ENCODE assay signal across 13 cellular contexts in genomic region chr16:85302018-85302847, GRCh38.
DNase-seq lines count a peak whose midpoint lies in the region; ATAC-seq and TF ChIP-seq lines count a peak whose summit lies in the region.
"Had no signal": no experiment of that assay in that cellular context is flagged by ENCODE, and none has a peak within 500 bp of the region (broad histone marks: within the 10 kb centered on the region; RNA-seq: fewer than 3 reads in every experiment).

No MANE protein-coding gene starts in this region.

- TF ChIP-seq CTCF in HEK293 (tag by site-specific recombination; IDR thresholded peaks at IDR 0.05), result no peak
- TF ChIP-seq CTCF in VCaP (conservative IDR thresholded peaks at IDR 0.05), result no peak
- TF ChIP-seq CTCF in kidney epithelial cell (IDR thresholded peaks at IDR 0.05; ENCODE audit: insufficient read depth, low read length, poor library complexity, severe bottlenecking), result no peak
- TF ChIP-seq CTCF in CD4-positive, alpha-beta T cell (IDR thresholded peaks at IDR 0.05), result no peak

- DNase-seq in A172 (ENCODE audit: low spot score) (peak; percentile 92), kidney epithelial cell (ENCODE audit: low read depth) (peak; percentile 34)
- DNase-seq in activated CD4-positive, alpha-beta T cell treated with anti-CD3 and anti-CD28 coated beads, Interleukin-2, amount 10 ng/mL, durations not matched to agents 7 days and 5 days, result no peak
- no peak for DNase-seq in CD4-positive, alpha-beta T cell
- DNase-seq in activated CD8-positive, alpha-beta memory T cell treated with anti-CD3 and anti-CD28 coated beads, Interleukin-2, amount 50 U/mL, for 4 hours, result no peak
- DNase-seq in stimulated activated naive CD4-positive, alpha-beta T cell (lab: John Stamatoyannopoulos, UW), result no peak
- DNase-seq: left cardiac atrium; stimulated activated CD4-positive, alpha-beta T cell treated with anti-CD3 and anti-CD28 coated beads, Interleukin-2, amount 100 ng/mL, for 48 hours had no signal

- no peaks in the 10 kb centered on the region for H3K9me3 Mint-ChIP-seq in activated CD4-positive, alpha-beta T cell treated with anti-CD3 and anti-CD28 coated beads, Interleukin-2, amount 10 ng/mL, durations not matched to agents 7 days and 5 days
- H3K9me3 Mint-ChIP-seq in CD4-positive, alpha-beta T cell, result no peaks in the 10 kb centered on the region
- H3K9me3 Mint-ChIP-seq: stimulated activated naive CD8-positive, alpha-beta T cell treated with anti-CD3 and anti-CD28 coated beads, Interleukin-15, Interleukin-2, amounts not matched to agents 100 ng/mL and 50 ng/mL, for 24 hours had no signal

- no peak overlapping the region for H3K27ac ChIP-seq in HEK293 (ENCODE audit: extremely low read depth, low read depth, low read length)
- H3K27ac ChIP-seq in VCaP, result peak overlapping the region; percentile 43
- no peak overlapping the region for H3K27ac ChIP-seq in CD4-positive, alpha-beta T cell (ENCODE audit: low read depth, low read length)
- H3K27ac ChIP-seq: KMS-11 had no signal

- ATAC-seq in CD4-positive, alpha-beta T cell (ENCODE audit: poor library complexity), result no peak
- ATAC-seq: Right ventricle myocardium inferior had no signal

- H3K4me1 ChIP-seq in HEK293 (ENCODE audit: control insufficient read depth, insufficient read depth, low read length), result no peaks in the 10 kb centered on the region

- no peak overlapping the region for H3K27ac Mint-ChIP-seq in activated CD4-positive, alpha-beta T cell treated with anti-CD3 and anti-CD28 coated beads, Interleukin-2, amount 10 ng/mL, durations not matched to agents 7 days and 5 days
- no peak overlapping the region for H3K27ac Mint-ChIP-seq in CD4-positive, alpha-beta T cell
- H3K27ac Mint-ChIP-seq: stimulated activated naive CD8-positive, alpha-beta T cell treated with anti-CD3 and anti-CD28 coated beads, Interleukin-15, Interleukin-2, amounts not matched to agents 100 ng/mL and 50 ng/mL, for 24 hours had no signal

- POLR2A ChIA-PET in HEK293 (lab: Yijun Ruan, JAX), result no interaction called here
- POLR2A ChIA-PET in activated CD4-positive, alpha-beta T cell treated with anti-CD3 and anti-CD28 coated beads, Interleukin-2, amount 10 ng/mL, durations not matched to agents 7 days and 5 days (lab: Charles Lee), result no interaction called here
- POLR2A ChIA-PET in CD4-positive, alpha-beta T cell (lab: Charles Lee), result no interaction called here

- H3K4me3 ChIP-seq in HEK293 (ENCODE audit: low read depth, low read length) (no peak overlapping the region), kidney epithelial cell (ENCODE audit: low read depth, low read length) (no peak overlapping the region)

- CTCF ChIA-PET in HEK293 (lab: Yijun Ruan, JAX), result interaction anchor here (0.8 to 1.5 kb wide), 8 partner anchors 11 to 314 kb away, joined by 3 to 6 read pairs (median 4); no protein-coding TSS in a partner anchor
- CTCF ChIA-PET in activated CD4-positive, alpha-beta T cell treated with anti-CD3 and anti-CD28 coated beads, Interleukin-2, amount 10 ng/mL, durations not matched to agents 7 days and 5 days (lab: Charles Lee), result interaction anchor here (1.1 to 2.5 kb wide), 3 partner anchors 12 to 309 kb away, joined by 3 to 9 read pairs (median 3); no protein-coding TSS in a partner anchor
- CTCF ChIA-PET in CD4-positive, alpha-beta T cell (lab: Charles Lee), result no interaction called here

- intact Hi-C loops in CD4-positive, alpha-beta T cell (cut with DNase I, micrococcal nuclease), result loop anchor here in 1 of 2 experiments (2.0 to 5.0 kb wide), 3 partner anchors 91 to 415 kb away; no protein-coding TSS in a partner anchor

- no peaks in the 10 kb centered on the region for H3K9me3 ChIP-seq in HEK293 (ENCODE audit: control insufficient read depth, insufficient read depth, low read depth, low read length)
- no peaks in the 10 kb centered on the region for H3K9me3 ChIP-seq in CD4-positive, alpha-beta T cell (ENCODE audit: control insufficient read depth, low read length)

- no peaks in the 10 kb centered on the region for H3K27me3 ChIP-seq in kidney epithelial cell (ENCODE audit: control insufficient read depth, insufficient read depth, low read length)
- H3K27me3 ChIP-seq in CD4-positive, alpha-beta T cell (ENCODE audit: control insufficient read depth, insufficient read depth, low read length), result no peaks in the 10 kb centered on the region

- peaks cover 33% of the 10 kb centered on the region for H3K4me1 Mint-ChIP-seq in activated CD4-positive, alpha-beta T cell treated with anti-CD3 and anti-CD28 coated beads, Interleukin-2, amount 10 ng/mL, durations not matched to agents 7 days and 5 days
- peaks cover 28% of the 10 kb centered on the region for H3K4me1 Mint-ChIP-seq in CD4-positive, alpha-beta T cell (ENCODE audit: low read depth)

- no peaks in the 10 kb centered on the region for H3K36me3 Mint-ChIP-seq in activated CD4-positive, alpha-beta T cell treated with anti-CD3 and anti-CD28 coated beads, Interleukin-2, amount 10 ng/mL, durations not matched to agents 7 days and 5 days (ENCODE audit: low read depth)
- no peaks in the 10 kb centered on the region for H3K36me3 Mint-ChIP-seq in CD4-positive, alpha-beta T cell (ENCODE audit: low read depth)

- no peaks in the 10 kb centered on the region for H3K27me3 Mint-ChIP-seq in activated CD4-positive, alpha-beta T cell treated with anti-CD3 and anti-CD28 coated beads, Interleukin-2, amount 10 ng/mL, durations not matched to agents 7 days and 5 days
- H3K27me3 Mint-ChIP-seq in CD4-positive, alpha-beta T cell, result no peaks in the 10 kb centered on the region
- H3K27me3 Mint-ChIP-seq: stimulated activated naive CD8-positive, alpha-beta T cell treated with anti-CD3 and anti-CD28 coated beads, Interleukin-15, Interleukin-2, amounts not matched to agents 100 ng/mL and 50 ng/mL, for 24 hours had no signal

- H3K4me3 Mint-ChIP-seq in activated CD4-positive, alpha-beta T cell treated with anti-CD3 and anti-CD28 coated beads, Interleukin-2, amount 10 ng/mL, durations not matched to agents 7 days and 5 days, result no peak overlapping the region
- no peak overlapping the region for H3K4me3 Mint-ChIP-seq in CD4-positive, alpha-beta T cell

- H3K36me3 ChIP-seq in HEK293 (ENCODE audit: control insufficient read depth in 2 of 2, insufficient read depth in 1 of 2, low read length in 2 of 2) (no peaks in the 10 kb centered on the region), kidney epithelial cell (ENCODE audit: control insufficient read depth, insufficient read depth, low read length) (no peaks in the 10 kb centered on the region)

TF ChIP-seq in HEK293, 187 proteins besides CTCF, POLR2A, EP300 and RAD21 (continues in another document):
- TF ChIP-seq ZNF133 (tag by site-specific recombination; IDR thresholded peaks at IDR 0.05) (no peak), ZNF10 (tag by site-specific recombination; IDR thresholded peaks at IDR 0.05) (peak; percentile 59; the same call in 1 of the 2 replicates), ZNF280C (tag by site-specific recombination; IDR thresholded peaks at IDR 0.05) (no peak), SP7 (tag by site-specific recombination; IDR thresholded peaks at IDR 0.05) (0 out of 2 replicates have a peak, but pooled peaks have one; percentile 14), ZNF692 (tag by site-specific recombination; IDR thresholded peaks at IDR 0.05) (no peak), ZFHX2 (tag by site-specific recombination; conservative IDR thresholded peaks at IDR 0.05) (peak; percentile 71), EGR2 (tag by site-specific recombination; IDR thresholded peaks at IDR 0.05; ENCODE audit: low read depth) (peak; percentile 72), ZNF548 (tag by site-specific recombination; IDR thresholded peaks at IDR 0.05) (no peak), SCRT2 (tag by site-specific recombination; IDR thresholded peaks at IDR 0.05) (no peak), ZNF398 (tag by site-specific recombination; IDR thresholded peaks at IDR 0.05) (0 out of 2 replicates have a peak, but pooled peaks have one; percentile 23)

Comparison
In these comparisons a context has a peak if more than half of its experiments do, and no peak if none do; other contexts are left out.
1. DNase-seq: peak in A172 (single experiment) and kidney epithelial cell (single experiment); none in activated CD4-positive, alpha-beta T cell treated with anti-CD3 and anti-CD28 coated beads, Interleukin-2, amount 10 ng/mL, durations not matched to agents 7 days and 5 days (single experiment), CD4-positive, alpha-beta T cell (0 of 10), activated CD8-positive, alpha-beta memory T cell treated with anti-CD3 and anti-CD28 coated beads, Interleukin-2, amount 50 U/mL, for 4 hours (single experiment) and stimulated activated naive CD4-positive, alpha-beta T cell (0 of 6).